In the genomic region with DNA sequence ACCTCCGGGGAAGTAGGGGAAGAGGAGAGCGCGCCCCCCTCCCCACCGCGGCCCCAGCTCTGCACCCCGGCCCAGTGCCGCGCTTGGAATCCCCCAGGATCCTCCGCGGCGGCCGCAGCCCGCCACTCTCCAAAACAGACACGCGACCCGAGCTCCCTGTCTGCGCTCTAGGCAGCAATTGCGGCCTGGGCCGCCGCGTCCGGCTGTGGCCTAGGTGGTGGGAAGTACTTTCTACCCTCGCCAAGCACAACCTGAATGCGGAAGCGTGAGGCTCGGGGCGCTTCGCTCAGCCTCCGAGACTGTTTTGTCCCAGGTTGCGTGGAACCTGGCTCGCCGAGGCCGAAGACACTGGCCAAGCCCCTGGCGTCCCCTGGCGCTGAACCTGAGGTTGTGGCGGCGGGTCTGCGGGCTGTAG, we compare ENCODE assay signal across 18 cellular contexts. TPM values are rescaled to one million over a fixed set of nuclear protein-coding genes. Genes with fewer than 3 reads are reported as not detected.
DNase-seq lines count a peak whose midpoint lies in the region; ATAC-seq, FAIRE-seq and TF ChIP-seq lines count a peak whose summit lies in the region.
"Had no signal": no experiment of that assay in that cellular context is flagged by ENCODE, and none has a peak within 500 bp of the region (broad histone marks: within the 10 kb centered on the region; RNA-seq: fewer than 3 reads in every experiment).

No MANE protein-coding gene starts in this region.

- H4K8ac ChIP-seq in H1 (ENCODE audit: extremely low read depth, insufficient read depth, low read length) = peak overlapping the region; percentile 22

- no peak overlapping the region for H4K91ac ChIP-seq in H1 (replicated peaks; ENCODE audit: insufficient read length, low read length)

- no peak overlapping the region for H3K4ac ChIP-seq in H1 (replicated peaks; ENCODE audit: insufficient read length, low read depth, low read length)

- H3K9me3 ChIP-seq in H1 (ENCODE audit: insufficient read depth in 2 of 2, low read depth in 1 of 2, low read length in 1 of 2) = no peaks in the 10 kb centered on the region; a peak in 1 of 4 replicates

- POLR2A ChIA-PET in H1 (lab: Charles Lee; ENCODE audit: partially characterized antibody) (interaction anchor here (0.8 to 2.5 kb wide), 5 partner anchors 9 to 1281 kb away, joined by 3 to 8 read pairs (median 5); a partner anchor contains a TSS), T-cell (lab: Charles Lee) (no interaction called here)

- peaks cover 79 to 99% (median 94%) of the 10 kb centered on the region in 4 experiments for H3K27me3 ChIP-seq in H1 (replicated peaks in 1 of 4; ENCODE audit: control insufficient read depth in 3 of 4, extremely low read depth in 1 of 4, insufficient read depth in 3 of 4, low read length in 3 of 4)

- WGBS in H1 (ENCODE audit: extremely low coverage in 1 of 2, insufficient coverage in 1 of 2, insufficient read length in 1 of 2, insufficient replicate concordance in 2 of 2, low coverage in 1 of 2, low lambda C conversion rate in 2 of 2, missing lambda C conversion rate in 1 of 2), 2 experiments = 2% methylated on average over 37 of the region's 38 CpGs; no CpG with 5 or more reads in 1 of the 2 experiments

- H3K4me3 Mint-ChIP-seq in nephron progenitor cell (peak overlapping the region; percentile 76), T-cell (no peak overlapping the region)
- H3K4me3 Mint-ChIP-seq: activated naive CD4-positive, alpha-beta T cell treated with anti-CD3 and anti-CD28 coated beads, Interleukin-2, amount 50 U/mL, for 24 hours had no signal

- H3K27ac ChIP-seq in 22Rv1 = 0 out of 2 replicates have a peak overlapping the region, but pooled peaks have one; percentile 18
- H3K27ac ChIP-seq in H1 (ENCODE audit: low read depth, low read length) = no peak overlapping the region
- H3K27ac ChIP-seq: BLaER1 treated with 17β-estradiol and CSF1 and Interleukin-3, amounts not matched to agents 10 nM and 100 nM had no signal

- H3K4me3 ChIP-seq in H1 (ENCODE audit: extremely low read depth in 1 of 4, insufficient read depth in 2 of 4, low read depth in 3 of 4, low read length in 4 of 4) = peak overlapping the region; percentile 36 to 65 (median 44)
- H3K4me3 ChIP-seq: BLaER1 treated with 17β-estradiol and CSF1 and Interleukin-3, amounts not matched to agents 10 nM and 100 nM had no signal

- H2AFZ ChIP-seq in H1 (ENCODE audit: low read length) = peak overlapping the region; percentile 89; the same call in 1 of the 2 replicates

- peaks cover 0 to 9% (median 0%) of the 10 kb centered on the region in 4 experiments; a peak in 1 of 8 replicates for H3K36me3 ChIP-seq in H1 (ENCODE audit: control insufficient read depth in 2 of 4, insufficient read depth in 4 of 4, low read length in 3 of 4)
- H3K36me3 ChIP-seq: BLaER1 treated with 17β-estradiol and CSF1 and Interleukin-3, amounts not matched to agents 10 nM and 100 nM had no signal

- H2AK5ac ChIP-seq in H1 (ENCODE audit: low read depth, low read length) = no peak overlapping the region

- no peak overlapping the region for H3K23ac ChIP-seq in H1 (ENCODE audit: insufficient read length)

- H2BK20ac ChIP-seq in H1 (ENCODE audit: low read length) = peak overlapping the region; percentile 86; the same call in 1 of the 2 replicates

- ATAC-seq in HG03039 (IDR thresholded peaks at IDR 0.05; ENCODE audit: unreplicated experiment) = no peak
- no peak for ATAC-seq in T-cell (replicated peaks in 1 of 4)
- ATAC-seq: HCT116 had no signal

- peak overlapping the region; percentile 90 to 94 for H3K4me2 ChIP-seq in H1 (ENCODE audit: insufficient read depth in 1 of 2, low read depth in 2 of 2, low read length in 2 of 2)
- H3K4me2 ChIP-seq: BLaER1 treated with 17β-estradiol and CSF1 and Interleukin-3, amounts not matched to agents 10 nM and 100 nM had no signal

- DNase-seq in GM13977 (ENCODE audit: low spot score) (peak; percentile 49), H1 (ENCODE audit: low read depth in 1 of 2, low spot score in 2 of 2) (peak in 1 of 2 experiments; percentile 74), nephron progenitor cell (peak; percentile 66), inferior parietal cortex (ENCODE audit: extremely low spot score) (no peak), T-cell (no peak), NCI-H1694 (lab: John Stamatoyannopoulos, UW) (no peak)
- DNase-seq: NCI-H2107; NK-92 treated with Interleukin-12 subunit alpha and Interleukin-12 subunit beta, amount 100 ng/mL, for 24 hours; SHP77 treated with DMSO at 0.1 percent for 48 hours; stimulated activated naive CD4-positive, alpha-beta T cell treated with Interleukin-2 at 50 U/mL for 16 hours had no signal

- peaks cover 2 to 3% of the 10 kb centered on the region in 2 experiments for H4K20me1 ChIP-seq in H1 (replicated peaks in 1 of 2; ENCODE audit: control insufficient read depth in 1 of 2, insufficient read depth in 2 of 2, low read length in 2 of 2)
- H4K20me1 ChIP-seq: BLaER1 treated with 17β-estradiol and CSF1 and Interleukin-3, amounts not matched to agents 10 nM and 100 nM had no signal

- H4K5ac ChIP-seq in H1 (ENCODE audit: insufficient read length, low read depth, low read length) = no peak overlapping the region

- peaks cover 15 to 51% (median 38%) of the 10 kb centered on the region in 4 experiments for H3K4me1 ChIP-seq in H1 (replicated peaks in 1 of 4; ENCODE audit: control insufficient read depth in 3 of 4, insufficient read depth in 4 of 4, low read length in 3 of 4)
- H3K4me1 ChIP-seq: BLaER1 treated with 17β-estradiol and CSF1 and Interleukin-3, amounts not matched to agents 10 nM and 100 nM had no signal

- no peak overlapping the region for H2BK120ac ChIP-seq in H1 (replicated peaks; ENCODE audit: low read depth, low read length)

- no peak overlapping the region for H3K9ac ChIP-seq in H1 (replicated peaks in 1 of 4; ENCODE audit: extremely low read depth in 1 of 4, low read depth in 3 of 4, low read length in 3 of 4)
- H3K9ac ChIP-seq: BLaER1 treated with 17β-estradiol and CSF1 and Interleukin-3, amounts not matched to agents 10 nM and 100 nM had no signal

- no peaks in the 10 kb centered on the region for H3K79me1 ChIP-seq in H1 (ENCODE audit: low read depth, low read length)

- H2BK12ac ChIP-seq in H1 (ENCODE audit: low read depth, low read length) = peak overlapping the region; percentile 96; the same call in 1 of the 2 replicates

- H2BK15ac ChIP-seq in H1 (ENCODE audit: low read length) = peak overlapping the region; percentile 46; the same call in 1 of the 2 replicates

- H3K79me2 ChIP-seq in H1 (ENCODE audit: control insufficient read depth in 1 of 2, insufficient read depth in 2 of 2, low read length in 2 of 2) = no peaks in the 10 kb centered on the region

- H3K27me3 Mint-ChIP-seq in nephron progenitor cell (ENCODE audit: low read depth, poor library complexity) = peaks cover 100% of the 10 kb centered on the region
- H3K27me3 Mint-ChIP-seq in T-cell = peaks cover 57 to 81% of the 10 kb centered on the region in 2 donors

- no peak overlapping the region for H3K27ac Mint-ChIP-seq in nephron progenitor cell
- no peak overlapping the region for H3K27ac Mint-ChIP-seq in T-cell
- H3K27ac Mint-ChIP-seq: activated naive CD4-positive, alpha-beta T cell treated with anti-CD3 and anti-CD28 coated beads, Interleukin-2, amount 50 U/mL, for 24 hours had no signal

- H3K56ac ChIP-seq in H1 (replicated peaks; ENCODE audit: insufficient read length, low read depth, low read length) = no peak overlapping the region

- H3K36me3 Mint-ChIP-seq in nephron progenitor cell (ENCODE audit: low read depth) = no peaks in the 10 kb centered on the region
- H3K36me3 Mint-ChIP-seq in T-cell = no peaks in the 10 kb centered on the region
- H3K36me3 Mint-ChIP-seq: activated naive CD4-positive, alpha-beta T cell treated with anti-CD3 and anti-CD28 coated beads, Interleukin-2, amount 50 U/mL, for 24 hours had no signal

- H2BK5ac ChIP-seq in H1 (ENCODE audit: low read depth, low read length) = peak overlapping the region; percentile 52; the same call in 1 of the 2 replicates

- H3K4me1 Mint-ChIP-seq in nephron progenitor cell (peaks cover 62% of the 10 kb centered on the region), T-cell (peaks cover 24 to 39% (median 28%) of the 10 kb centered on the region in 3 donors)

- peak overlapping the region; percentile 90 for H3K18ac ChIP-seq in H1 (ENCODE audit: extremely low read depth, low read length)

- no peak for TF ChIP-seq RAD21 in H1 (IDR thresholded peaks at IDR 0.05 in 1 of 2, conservative IDR thresholded peaks at IDR 0.05 in 1 of 2; ENCODE audit: low read depth in 2 of 2, low read length in 2 of 2)

- no peaks in the 10 kb centered on the region for H3K9me3 Mint-ChIP-seq in nephron progenitor cell
- no peaks in the 10 kb centered on the region for H3K9me3 Mint-ChIP-seq in T-cell
- H3K9me3 Mint-ChIP-seq: activated naive CD4-positive, alpha-beta T cell treated with anti-CD3 and anti-CD28 coated beads, Interleukin-2, amount 50 U/mL, for 24 hours had no signal

- no peak for TF ChIP-seq EP300 in H1 (IDR thresholded peaks at IDR 0.05; ENCODE audit: borderline replicate concordance in 1 of 2, low read depth in 2 of 2, low read length in 2 of 2)

- FAIRE-seq in H1 (lab: Jason Lieb, UNC) = no peak

- H3K14ac ChIP-seq in H1 (ENCODE audit: insufficient read length) = no peak overlapping the region

- in situ Hi-C loops in GM13977 (cut with MboI; ENCODE audit: low pct_unique_long_range_greater_than_20kb, low sequenced_read_pairs, unreplicated experiment) = no loop called here

- no peak for TF ChIP-seq CTCF in 22Rv1 (IDR thresholded peaks at IDR 0.05)
- TF ChIP-seq CTCF in GM13977 (IDR thresholded peaks at IDR 0.05; ENCODE audit: extremely low read depth, insufficient read depth, missing control alignments) = no peak
- peak in 1 of 3 experiments; percentile 24; a peak in 1 of 4 replicates for TF ChIP-seq CTCF in H1 (IDR thresholded peaks at IDR 0.05; ENCODE audit: control extremely low read depth in 1 of 3, insufficient read depth in 1 of 3, low read depth in 1 of 3, low read length in 3 of 3)
- TF ChIP-seq CTCF in nephron progenitor cell (IDR thresholded peaks at IDR 0.05) = no peak

- no peak for TF ChIP-seq POLR2A in H1 (IDR thresholded peaks at IDR 0.05; ENCODE audit: control extremely low read depth in 1 of 2, low read depth in 2 of 2, low read length in 2 of 2)

- peaks cover 43% of the 10 kb centered on the region for H3K23me2 ChIP-seq in H1 (ENCODE audit: low read depth, low read length)

- CTCF ChIA-PET in H1 (lab: Charles Lee; ENCODE audit: partially characterized antibody) (interaction anchor here (0.8 to 3.9 kb wide), 16 partner anchors 9 to 441 kb away, joined by 3 to 34 read pairs (median 4); no protein-coding TSS in a partner anchor), T-cell (lab: Charles Lee) (no interaction called here)

RNA-seq across cellular contexts. Expression of a gene that starts 3.3 kb away (rescaled TPM):
- 0.22 and 0.25 TPM in 2 replicates for total RNA-seq in H1 (2021; fragmentation: NEBNext Ultra II Directional; extraction: Animal tissue kit (Norgen Biotek cat#: 25700))
- 0.15 and 0.30 TPM in 2 replicates for polyA plus RNA-seq in H1 (2011; rRNA removed)
- 0.17 TPM for polyA plus RNA-seq in H1 (2011; cell fraction: cytosol; rRNA removed)
- 0.20 TPM for polyA plus RNA-seq in H1 (2011; cell fraction: nucleus; rRNA removed)
- polyA plus RNA-seq in H1 (2012, experiment 1 of 2) = 0.32 TPM in 1 of 4 replicates, not detected in the others
- polyA plus RNA-seq in H1 (2012, experiment 2 of 2) = 0.13 TPM
- 0.14 TPM for polyA plus RNA-seq in H1 (2013, experiment 1 of 2)
- 0.13 TPM for polyA plus RNA-seq in H1 (2013, experiment 2 of 2)
- polyA minus RNA-seq in H1 (2011; rRNA and poly(A)+ RNA removed) = not detected in 2 replicates
- polyA minus RNA-seq in H1 (2011; cell fraction: cytosol; rRNA and poly(A)+ RNA removed) = not detected
- 0.50 TPM for polyA minus RNA-seq in H1 (2011; cell fraction: nucleus; rRNA and poly(A)+ RNA removed)
- not detected for total RNA-seq in T-cell
- total RNA-seq: cerebellum, MCF 10A had no signal
- polyA plus RNA-seq: esophagus had no signal

Comparison
In these comparisons a context has a peak if more than half of its experiments do, and no peak if none do; other contexts are left out.
1. DNase-seq: peak in GM13977 (single experiment) and nephron progenitor cell (single experiment); none in inferior parietal cortex (single experiment), T-cell (0 of 34) and NCI-H1694 (single experiment).